In the genomic region with DNA sequence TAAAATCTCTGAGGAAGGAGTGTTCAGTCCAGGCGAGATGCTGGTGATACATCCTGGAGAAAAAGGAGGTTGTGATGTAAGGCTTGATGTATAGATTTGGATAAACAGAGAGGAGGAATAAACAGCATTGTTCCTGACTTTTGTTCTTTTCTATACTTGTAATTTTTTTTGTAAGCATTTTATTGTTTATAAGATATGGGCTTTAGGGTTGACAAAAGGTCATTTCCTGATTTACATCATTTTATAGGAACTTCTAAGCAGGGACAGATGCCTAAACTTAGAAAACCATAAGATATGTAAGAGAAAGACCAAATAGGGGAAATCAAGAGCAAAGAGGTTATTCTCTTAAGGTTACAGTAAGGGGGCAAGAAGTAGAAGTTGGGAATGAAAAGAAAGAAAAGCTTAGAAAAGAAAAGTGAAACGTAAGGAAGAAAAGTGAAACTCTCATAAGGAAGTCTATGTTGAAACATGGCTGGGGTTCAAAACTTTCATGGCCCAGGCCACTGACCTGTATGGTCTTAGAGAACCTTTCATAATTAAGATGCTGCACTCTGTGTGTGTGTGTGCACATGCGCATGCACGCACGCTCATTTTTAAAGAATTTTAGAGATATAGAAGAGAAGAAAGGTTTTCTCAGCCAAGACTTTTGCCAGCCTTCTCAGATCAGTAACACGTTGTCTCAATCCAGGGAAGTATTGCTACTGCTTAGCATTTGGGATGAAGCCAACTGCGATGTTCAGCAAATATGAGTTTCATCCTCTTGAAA, we compare ENCODE assay signal across 15 cellular contexts. TPM values are rescaled to one million over a fixed set of nuclear protein-coding genes. Genes with fewer than 3 reads are reported as not detected.
A peak's percentile ranks its signal among the peaks of the same experiment; 100 is the strongest.
DNase-seq lines count a peak whose midpoint lies in the region; ATAC-seq, FAIRE-seq and TF ChIP-seq lines count a peak whose summit lies in the region.
"Had no signal": no experiment of that assay in that cellular context is flagged by ENCODE, and none has a peak within 500 bp of the region (broad histone marks: within the 10 kb centered on the region; RNA-seq: fewer than 3 reads in every experiment).

No MANE protein-coding gene starts in this region.

- ATAC-seq in HepG2 (no peak), HG02973 (IDR thresholded peaks at IDR 0.05; ENCODE audit: unreplicated experiment) (no peak), HG03095 (IDR thresholded peaks at IDR 0.05; ENCODE audit: unreplicated experiment) (no peak), GM18505 (IDR thresholded peaks at IDR 0.05; ENCODE audit: unreplicated experiment) (no peak)
- ATAC-seq: pancreas had no signal

- H3K4me3 ChIP-seq in liver (ENCODE audit: low read depth in 1 of 3, low read length in 3 of 3) (no peak overlapping the region), HepG2 (replicated peaks in 1 of 3; ENCODE audit: insufficient read depth in 1 of 3, low read depth in 2 of 3, low read length in 3 of 3) (no peak overlapping the region), adipocyte (ENCODE audit: low read length) (peak overlapping the region; percentile 54)
- H3K4me3 ChIP-seq: pancreas, tibial artery had no signal

- intact Hi-C loops in HepG2 (cut with micrococcal nuclease; ENCODE audit: unreplicated experiment), result no loop called here

- TF ChIP-seq EP300 in HepG2 (IDR thresholded peaks at IDR 0.05; ENCODE audit: low read depth in 2 of 2, low read length in 2 of 2) (no peak), HepG2 (CRISPR knock-in tag; IDR thresholded peaks at IDR 0.05; ENCODE audit: borderline replicate concordance) (no peak)

- CTCF ChIA-PET in HepG2 (lab: Yijun Ruan, JAX; ENCODE audit: low intra/inter-chr PET ratio, low total read pairs), result no interaction called here

- DNase-seq in HepG2 (ENCODE audit: low spot score), result no peak
- DNase-seq in adipocyte (ENCODE audit: low read depth), result peak; percentile 7
- peak; percentile 44 for DNase-seq in iris pigment epithelial cell (ENCODE audit: low read depth)
- no peak for DNase-seq in NCI-H2081 (lab: John Stamatoyannopoulos, UW)
- DNase-seq: DMS53; midbrain; NCI-H2171; pancreas; stimulated activated CD4-positive, alpha-beta T cell treated with anti-CD3 and anti-CD28 coated beads, Interleukin-12 subunit alpha, Interleukin-12 subunit beta, amount 100 ng/mL, for 4 hours; tibial artery had no signal

- TF ChIP-seq POLR2A in HepG2 (IDR thresholded peaks at IDR 0.05; ENCODE audit: insufficient read depth in 1 of 2, low read depth in 2 of 2, low read length in 2 of 2) (no peak), GM18505 (IDR thresholded peaks at IDR 0.05; ENCODE audit: borderline replicate concordance, extremely low read depth, insufficient read depth, insufficient read length) (no peak)

- no peak for FAIRE-seq in HepG2 (lab: Jason Lieb, UNC)
- FAIRE-seq: pancreas had no signal

- no peaks in the 10 kb centered on the region for H4K20me1 ChIP-seq in HepG2 (ENCODE audit: insufficient read depth, low read length)

- in situ Hi-C loops in HepG2 (cut with HindIII; ENCODE audit: extremely low pct_ligation_motif_present, low pct_unique_long_range_greater_than_20kb), result no loop called here

- H3K9ac ChIP-seq in liver (ENCODE audit: low read depth in 1 of 2, low read length in 2 of 2) (no peak overlapping the region), HepG2 (ENCODE audit: insufficient read depth, low read depth, low read length) (no peak overlapping the region), adipocyte (ENCODE audit: low read length) (peak overlapping the region; percentile 11)

- whole genome bisulfite sequencing in liver, result 73% methylated on average over 7 of the region's 7 CpGs
- WGBS in HepG2 (ENCODE audit: low lambda C conversion rate), result 43% methylated on average over 7 of the region's 7 CpGs

- H3K36me3 ChIP-seq in liver (ENCODE audit: control insufficient read depth in 4 of 4, insufficient read depth in 3 of 4, low read depth in 1 of 4, low read length in 3 of 4) (no peaks in the 10 kb centered on the region), HepG2 (replicated peaks in 1 of 2; ENCODE audit: control insufficient read depth in 1 of 2, insufficient read depth in 2 of 2, low read length in 2 of 2) (no peaks in the 10 kb centered on the region), adipocyte (ENCODE audit: control insufficient read depth, insufficient read depth, low read length, severe bottlenecking) (no peaks in the 10 kb centered on the region)
- H3K36me3 ChIP-seq: pancreas, tibial artery had no signal

- no peaks in the 10 kb centered on the region for H3K27me3 ChIP-seq in liver (ENCODE audit: control insufficient read depth in 4 of 4, insufficient read depth in 4 of 4, low read length in 3 of 4)
- H3K27me3 ChIP-seq in HepG2 (ENCODE audit: control insufficient read depth in 1 of 2, insufficient read depth in 2 of 2, low read length in 2 of 2), result peaks cover 0 to 4% of the 10 kb centered on the region in 2 experiments; a peak in 1 of 5 replicates
- no peaks in the 10 kb centered on the region for H3K27me3 ChIP-seq in adipocyte (replicated peaks; ENCODE audit: control insufficient read depth, insufficient read depth, low read length)
- H3K27me3 ChIP-seq: pancreas, tibial artery had no signal

- no peak overlapping the region for H2AFZ ChIP-seq in HepG2 (ENCODE audit: low read length)

- POLR2A ChIA-PET in HepG2 (lab: Yijun Ruan, JAX), result no interaction called here

- H3K27ac ChIP-seq in liver (ENCODE audit: low read depth in 1 of 2, low read length in 2 of 2) (no peak overlapping the region), HepG2 (ENCODE audit: extremely low read length, insufficient read depth, low read length) (no peak overlapping the region)
- H3K27ac ChIP-seq: pancreas, tibial artery had no signal

- H3K9me3 ChIP-seq in liver (ENCODE audit: control insufficient read depth in 4 of 4, low read length in 3 of 4) (peaks cover 0 to 2% (median 0%) of the 10 kb centered on the region in 4 donors), HepG2 (ENCODE audit: low read length) (no peaks in the 10 kb centered on the region), adipocyte (ENCODE audit: control insufficient read depth, low read length) (no peaks in the 10 kb centered on the region)
- H3K9me3 ChIP-seq: pancreas, tibial artery had no signal

- H3K4me1 ChIP-seq in liver (ENCODE audit: control insufficient read depth in 4 of 4, insufficient read depth in 4 of 4, low read length in 3 of 4) (no peaks in the 10 kb centered on the region), HepG2 (ENCODE audit: insufficient read depth, low read length) (no peaks in the 10 kb centered on the region), adipocyte (ENCODE audit: control insufficient read depth, insufficient read depth, low read length) (peaks cover 22% of the 10 kb centered on the region)
- H3K4me1 ChIP-seq: pancreas, tibial artery had no signal

- no TSS peak for BruUV-seq in HepG2 (replicated peaks; lab: Mats Ljungman, UMichigan)

- TF ChIP-seq CTCF in liver (IDR thresholded peaks at IDR 0.05; ENCODE audit: low read depth, low read length, missing input control), result no peak
- no peak for TF ChIP-seq CTCF in HepG2 (CRISPR knock-in tag; IDR thresholded peaks at IDR 0.05)

- H3K4me2 ChIP-seq in HepG2 (ENCODE audit: low read depth, low read length), result no peak overlapping the region

- H3K79me2 ChIP-seq in HepG2 (ENCODE audit: insufficient read depth, low read length), result no peaks in the 10 kb centered on the region

- no peak for TF ChIP-seq RAD21 in liver (IDR thresholded peaks at IDR 0.05)
- no peak for TF ChIP-seq RAD21 in HepG2 (CRISPR knock-in tag; IDR thresholded peaks at IDR 0.05)

TF ChIP-seq in liver, 16 proteins besides CTCF, POLR2A, EP300 and RAD21 (continues in another document):
- peak; percentile 29 for TF ChIP-seq NR2F2 (IDR thresholded peaks at IDR 0.05)

TF ChIP-seq in HepG2, 621 proteins besides CTCF, POLR2A, EP300 and RAD21 (continues in another document):
- TF ChIP-seq SNAPC2 (CRISPR knock-in tag; IDR thresholded peaks at IDR 0.05), result no peak

RNA-seq across cellular contexts. Expression of a gene that starts 16.5 kb away (rescaled TPM):
- under 1 TPM; 0.19 to 0.25 TPM for total RNA-seq in liver
- under 1 TPM in 1 of 2 donors, not detected in 1; 0.08 TPM for polyA plus RNA-seq in liver
- 0.11 TPM in 1 of 2 replicates, not detected in the other for total RNA-seq in HepG2 (2016; rRNA removed; fragmentation: Illumina TruSeq; extraction: Trizol)
- 0.09 TPM in 1 of 2 replicates, not detected in the other for total RNA-seq in HepG2 (2016; cell fraction: cytosol; rRNA removed; fragmentation: Illumina TruSeq; extraction: Trizol; ENCODE audit: low read depth)
- total RNA-seq in HepG2 (2016; cell fraction: insoluble cytoplasmic fraction; rRNA removed; fragmentation: Illumina TruSeq; extraction: Trizol), result 0.04 and 0.22 TPM in 2 replicates
- not detected in 2 replicates for total RNA-seq in HepG2 (2016; cell fraction: membrane; rRNA removed; fragmentation: Illumina TruSeq; extraction: Trizol)
- 0.28 TPM in 1 of 2 replicates, not detected in the other for total RNA-seq in HepG2 (2016; cell fraction: nucleus; rRNA removed; fragmentation: Illumina TruSeq; extraction: Trizol)
- 0.08 and 0.10 TPM in 2 replicates for polyA plus RNA-seq in HepG2 (2011; rRNA removed)
- polyA plus RNA-seq in HepG2 (2011; cell fraction: cytosol; rRNA removed), result 0.04 and 0.09 TPM in 2 replicates
- polyA plus RNA-seq in HepG2 (2011; cell fraction: nucleus; rRNA removed), result 0.23 and 0.29 TPM in 2 replicates
- 0.03 and 0.12 TPM in 2 replicates for polyA plus RNA-seq in HepG2 (2012)
- not detected in 2 replicates for polyA plus RNA-seq in HepG2 (2016; cell fraction: cytosol; fragmentation: Illumina TruSeq; extraction: Trizol; ENCODE audit: low read depth)
- polyA plus RNA-seq in HepG2 (2016; cell fraction: insoluble cytoplasmic fraction; fragmentation: Illumina TruSeq; extraction: Trizol; ENCODE audit: low read depth), result not detected in 2 replicates
- polyA plus RNA-seq in HepG2 (2016; cell fraction: membrane; fragmentation: Illumina TruSeq; extraction: Trizol; ENCODE audit: low read depth), result not detected in 2 replicates
- 0.08 TPM in 1 of 2 replicates, not detected in the other for polyA plus RNA-seq in HepG2 (2016; cell fraction: nucleus; fragmentation: Illumina TruSeq; extraction: Trizol; ENCODE audit: insufficient read depth, low read depth)
- 0.09 and 0.20 TPM in 2 replicates for polyA minus RNA-seq in HepG2 (2011; rRNA and poly(A)+ RNA removed; ENCODE audit: low replicate concordance)
- polyA minus RNA-seq in HepG2 (2011; cell fraction: cytosol; rRNA and poly(A)+ RNA removed), result 0.30 TPM in 1 of 2 replicates, not detected in the other
- 0.25 and 1.5 TPM in 2 replicates for polyA minus RNA-seq in HepG2 (2011; cell fraction: nucleus; rRNA and poly(A)+ RNA removed)
- total RNA-seq: HT-29 had no signal

Comparison
In these comparisons a context has a peak if more than half of its experiments do, and no peak if none do; other contexts are left out.
1. DNase-seq: peak in adipocyte (single experiment) and iris pigment epithelial cell (single experiment); none in HepG2 (single experiment) and NCI-H2081 (0 of 2).